In genomic region chr5:158224200-158224599, GRCh38 we compare ENCODE assay signal across 28 cellular contexts.
DNase-seq lines count a peak whose midpoint lies in the region; ATAC-seq lines count a peak whose summit lies in the region.
"Had no signal": no experiment of that assay in that cellular context is flagged by ENCODE, and none has a peak within 500 bp of the region (broad histone marks: within the 10 kb centered on the region; RNA-seq: fewer than 3 reads in every experiment).

No MANE protein-coding gene starts in this region.

- H3K9me3 ChIP-seq in BLaER1: peaks cover 77% of the 10 kb centered on the region
- H3K9me3 ChIP-seq: ascending aorta, upper lobe of left lung had no signal

- H4K20me1 ChIP-seq in BLaER1: no peaks in the 10 kb centered on the region

- no peak overlapping the region for H2BK120ac ChIP-seq in mesendoderm (ENCODE audit: low read depth, low read length)

- no peaks in the 10 kb centered on the region for H3K79me1 ChIP-seq in mesendoderm (ENCODE audit: low read length)

- ATAC-seq in left lobe of liver (peak; percentile 65), GM21515 (IDR thresholded peaks at IDR 0.05; ENCODE audit: unreplicated experiment) (no peak), HG03439 (IDR thresholded peaks at IDR 0.05; ENCODE audit: unreplicated experiment) (no peak)
- ATAC-seq: left colon; stimulated activated memory B cell treated with anti-CD40 and anti-IgM and Interleukin-4, amounts not matched to agents 10 μg/mL and 1 μg/mL and 100 μg/mL, for 72 hours had no signal

- H3K36me3 ChIP-seq in BLaER1 (peaks cover 83% of the 10 kb centered on the region), mesendoderm (ENCODE audit: control insufficient read depth, insufficient read depth, low read length) (no peaks in the 10 kb centered on the region)
- H3K36me3 ChIP-seq: ascending aorta, upper lobe of left lung had no signal

- H3K79me2 ChIP-seq in mesendoderm (ENCODE audit: control insufficient read depth, insufficient read depth, low read length): no peaks in the 10 kb centered on the region

- H3K18ac ChIP-seq in mesendoderm (ENCODE audit: low read length): no peak overlapping the region

- no peak overlapping the region for H4K8ac ChIP-seq in mesendoderm (ENCODE audit: low read depth, low read length)

- H3K4me3 ChIP-seq in BLaER1: no peak overlapping the region
- no peak overlapping the region for H3K4me3 ChIP-seq in mesendoderm (ENCODE audit: low read length)
- H3K4me3 ChIP-seq: ascending aorta, upper lobe of left lung had no signal

- no peak overlapping the region for H2BK5ac ChIP-seq in mesendoderm (ENCODE audit: low read length)

- H3K4ac ChIP-seq in mesendoderm (ENCODE audit: low read depth, low read length): no peak overlapping the region

- DNase-seq in NOMO-1 treated with DMSO at 0.1 percent for 48 hours (lab: John Stamatoyannopoulos, UW; ENCODE audit: unreplicated experiment) (peak; percentile 97), left lobe of liver (ENCODE audit: low spot score) (no peak), pons (ENCODE audit: low spot score) (peak; percentile 56), mesendoderm (no peak)
- DNase-seq in activated CD4-positive, alpha-beta T cell treated with anti-CD3 and anti-CD28 coated beads, Interleukin-2, amount 50 U/mL, for 4 hours: no peak
- DNase-seq: activated CD4-positive, alpha-beta T cell treated with anti-CD3 and anti-CD28 coated beads for 48 hours; activated effector memory CD4-positive, alpha-beta T cell treated with anti-CD3 and anti-CD28 coated beads, Interleukin-2, amount 50 U/mL, for 16 hours; activated naive CD8-positive, alpha-beta T cell treated with anti-CD3 and anti-CD28 coated beads, Interleukin-2, amount 10 ng/mL, durations not matched to agents 7 days and 5 days; activated T-cell treated with anti-CD3 and anti-CD28 coated beads, Interleukin-2, amount 50 U/mL, for 1 hour; CD8-positive, alpha-beta memory T cell; DMS 273 treated with DMSO at 0.1 percent for 48 hours; effector CD4-positive, alpha-beta T cell; GOT3; immature natural killer cell; KBM-7; left colon; NCI-H1417; NCI-H2029 treated with DMSO at 0.1 percent for 48 hours; NCI-H526; NK-92 treated with Interleukin-12 subunit alpha and Interleukin-12 subunit beta, amount 100 ng/mL, for 24 hours; nucleus accumbens; SHP77 treated with DMSO at 0.1 percent for 48 hours; upper lobe of left lung had no signal

- H3K56ac ChIP-seq in mesendoderm (ENCODE audit: low read length): no peak overlapping the region

- H2BK15ac ChIP-seq in mesendoderm (replicated peaks; ENCODE audit: low read depth): no peak overlapping the region

- no peak overlapping the region for H3K23ac ChIP-seq in mesendoderm (ENCODE audit: low read length)

- H3K4me1 ChIP-seq in BLaER1 (peaks cover 22% of the 10 kb centered on the region), mesendoderm (ENCODE audit: control insufficient read depth, low read depth, low read length) (no peaks in the 10 kb centered on the region)
- H3K4me1 ChIP-seq: ascending aorta, upper lobe of left lung had no signal

- WGBS in mesendoderm (ENCODE audit: extremely low coverage, insufficient coverage, low lambda C conversion rate): no CpG with 5 or more reads among the region's 3 CpGs

- H3K27ac ChIP-seq in BLaER1: no peak overlapping the region
- H3K27ac ChIP-seq in mesendoderm (ENCODE audit: low read depth, low read length): no peak overlapping the region
- H3K27ac ChIP-seq: ascending aorta had no signal

- H2AK5ac ChIP-seq in mesendoderm (ENCODE audit: low read length): no peak overlapping the region

- H3K27me3 ChIP-seq in BLaER1 (no peaks in the 10 kb centered on the region), mesendoderm (ENCODE audit: insufficient read depth, low read length, poor library complexity) (no peaks in the 10 kb centered on the region)
- H3K27me3 ChIP-seq: ascending aorta, upper lobe of left lung had no signal

- H3K4me2 ChIP-seq in BLaER1 (peak overlapping the region; percentile 2; the same call in 1 of the 2 replicates), mesendoderm (ENCODE audit: low read length) (no peak overlapping the region)

- H3K9ac ChIP-seq in BLaER1 (no peak overlapping the region), mesendoderm (ENCODE audit: low read length) (no peak overlapping the region)

- H4K5ac ChIP-seq in mesendoderm (ENCODE audit: low read length): no peak overlapping the region

Comparison
In these comparisons a context has a peak if more than half of its experiments do, and no peak if none do; other contexts are left out.
1. DNase-seq: peak in NOMO-1 treated with DMSO at 0.1 percent for 48 hours (single experiment) and pons (single experiment); none in left lobe of liver (single experiment), mesendoderm (single experiment) and activated CD4-positive, alpha-beta T cell treated with anti-CD3 and anti-CD28 coated beads, Interleukin-2, amount 50 U/mL, for 4 hours (0 of 2).